Comparison of ENCODE assay signal across 17 cellular contexts in the genomic region with DNA sequence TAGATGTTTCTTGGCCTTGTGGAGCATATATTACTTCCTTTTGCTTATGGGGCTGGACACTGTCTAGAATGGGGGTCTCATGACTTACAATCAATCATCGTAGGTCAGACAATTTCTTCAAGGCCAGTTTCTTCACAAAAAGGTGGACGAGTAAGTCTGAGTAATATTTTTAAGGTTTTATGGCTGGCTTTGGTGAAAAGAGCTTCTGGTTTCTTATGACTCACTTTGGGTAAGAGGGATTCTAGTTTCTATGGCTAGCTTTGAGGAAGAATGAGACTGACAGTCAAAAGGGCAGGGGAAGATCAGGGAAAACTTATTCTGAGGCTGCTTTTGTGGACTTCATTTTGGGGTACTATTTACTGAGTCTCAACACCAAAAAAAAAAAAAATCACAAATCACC.
A peak's percentile ranks its signal among the peaks of the same experiment; 100 is the strongest.
DNase-seq lines count a peak whose midpoint lies in the region; ATAC-seq and TF ChIP-seq lines count a peak whose summit lies in the region.
"Had no signal": no experiment of that assay in that cellular context is flagged by ENCODE, and none has a peak within 500 bp of the region (broad histone marks: within the 10 kb centered on the region; RNA-seq: fewer than 3 reads in every experiment).

No MANE protein-coding gene starts in this region.

- no peak overlapping the region for H3K4me2 ChIP-seq in OCI-LY1 (ENCODE audit: low read length)
- H3K4me2 ChIP-seq: A549 had no signal

- H3K36me3 ChIP-seq in OCI-LY1 (ENCODE audit: insufficient read depth, low read length), result no peaks in the 10 kb centered on the region
- H3K36me3 ChIP-seq in mesodermal cell (ENCODE audit: control insufficient read depth, insufficient read depth, low read length), result no peaks in the 10 kb centered on the region
- no peaks in the 10 kb centered on the region for H3K36me3 ChIP-seq in transverse colon
- H3K36me3 ChIP-seq: BE2C, HAP-1 had no signal

- in situ Hi-C loops in transverse colon (cut with MboI; ENCODE audit: low pct_ligation_motif_present in 1 of 4, low pct_unique_long_range_greater_than_20kb in 1 of 4, low sequenced_read_pairs in 3 of 4), result no loop called here

- H3K4me3 ChIP-seq in OCI-LY1 (ENCODE audit: low read depth, low read length, poor library complexity, severe bottlenecking) (no peak overlapping the region), mesodermal cell (ENCODE audit: extremely low read depth, insufficient read depth, low read length, poor library complexity, severe bottlenecking) (no peak overlapping the region), transverse colon (no peak overlapping the region)
- H3K4me3 ChIP-seq: A549, HAP-1 had no signal

- H3K27ac ChIP-seq in OCI-LY1 (ENCODE audit: low read depth, low read length, poor library complexity, severe bottlenecking) (no peak overlapping the region), mesodermal cell (ENCODE audit: low read depth, low read length, severe bottlenecking) (peak overlapping the region; percentile 33), transverse colon (no peak overlapping the region)
- H3K27ac ChIP-seq: A549, C4-2B had no signal

- ATAC-seq in activated T-cell treated with anti-CD3 and anti-CD28 coated beads, Interleukin-2, amount 50 U/mL, for 72 hours (replicated peaks in 1 of 2), result no peak
- ATAC-seq: A549, HepG2 had no signal

- H3K4me1 Mint-ChIP-seq in activated T-cell treated with anti-CD3 and anti-CD28 coated beads, Interleukin-2, amount 50 U/mL, for 72 hours (ENCODE audit: low read depth), result no peaks in the 10 kb centered on the region
- H3K4me1 Mint-ChIP-seq: CD4-positive, alpha-beta memory T cell had no signal

- H3K27me3 Mint-ChIP-seq in activated T-cell treated with anti-CD3 and anti-CD28 coated beads, Interleukin-2, amount 50 U/mL, for 72 hours (ENCODE audit: low read depth), result no peaks in the 10 kb centered on the region
- H3K27me3 Mint-ChIP-seq: CD4-positive, alpha-beta memory T cell had no signal

- H3K4me1 ChIP-seq in OCI-LY1 (ENCODE audit: insufficient read depth, low read length, severe bottlenecking) (no peaks in the 10 kb centered on the region), mesodermal cell (ENCODE audit: control insufficient read depth, insufficient read depth, low read length, poor library complexity, severe bottlenecking) (no peaks in the 10 kb centered on the region), transverse colon (no peaks in the 10 kb centered on the region)
- H3K4me1 ChIP-seq: A549, BE2C, HAP-1 had no signal

- no peak overlapping the region for H3K4me3 Mint-ChIP-seq in activated T-cell treated with anti-CD3 and anti-CD28 coated beads, Interleukin-2, amount 50 U/mL, for 72 hours
- H3K4me3 Mint-ChIP-seq: CD4-positive, alpha-beta memory T cell had no signal

- H3K27me3 ChIP-seq in OCI-LY1 (ENCODE audit: insufficient read depth, low read length), result no peaks in the 10 kb centered on the region
- H3K27me3 ChIP-seq in transverse colon, result no peaks in the 10 kb centered on the region
- H3K27me3 ChIP-seq: BE2C had no signal

- DNase-seq in LHCN-M2 (ENCODE audit: low read depth), result peak; percentile 21
- DNase-seq in transverse colon, result no peak
- no peak for DNase-seq in OCI-M1 (lab: John Stamatoyannopoulos, UW)
- no peak for DNase-seq in activated T-cell treated with anti-CD3 and anti-CD28 coated beads, Interleukin-2, amount 50 U/mL, for 72 hours
- DNase-seq: BE2C; CD4-positive, alpha-beta memory T cell; COR-L47; DMS153; DMS79 treated with DMSO at 0.1 percent for 48 hours; EL; GDM1 had no signal

- H3K79me2 ChIP-seq in OCI-LY1 (ENCODE audit: insufficient read depth, low read length), result no peaks in the 10 kb centered on the region

- H4K20me1 ChIP-seq in OCI-LY1 (ENCODE audit: insufficient read depth, low read length), result no peaks in the 10 kb centered on the region

- H3K27ac Mint-ChIP-seq in activated T-cell treated with anti-CD3 and anti-CD28 coated beads, Interleukin-2, amount 50 U/mL, for 72 hours, result no peak overlapping the region
- H3K27ac Mint-ChIP-seq: CD4-positive, alpha-beta memory T cell had no signal

- H3K9me3 ChIP-seq in OCI-LY1 (ENCODE audit: low read length), result no peaks in the 10 kb centered on the region
- H3K9me3 ChIP-seq in mesodermal cell (ENCODE audit: control insufficient read depth, low read length), result no peaks in the 10 kb centered on the region
- no peaks in the 10 kb centered on the region for H3K9me3 ChIP-seq in transverse colon
- H3K9me3 ChIP-seq: A549, BE2C, HAP-1 had no signal

- no peak for TF ChIP-seq CTCF in OCI-LY1 (IDR thresholded peaks at IDR 0.05; ENCODE audit: low read length)
- no peak for TF ChIP-seq CTCF in transverse colon (IDR thresholded peaks at IDR 0.05)

- no peak for TF ChIP-seq EP300 in transverse colon (IDR thresholded peaks at IDR 0.05; ENCODE audit: low read depth)

- no peaks in the 10 kb centered on the region for H3K9me2 ChIP-seq in OCI-LY1 (ENCODE audit: low read depth, low read length)

- no peaks in the 10 kb centered on the region for H3K36me3 Mint-ChIP-seq in activated T-cell treated with anti-CD3 and anti-CD28 coated beads, Interleukin-2, amount 50 U/mL, for 72 hours (ENCODE audit: insufficient read depth in 2 of 2)
- H3K36me3 Mint-ChIP-seq: CD4-positive, alpha-beta memory T cell had no signal

- H2AFZ ChIP-seq in OCI-LY1 (ENCODE audit: low read length), result 0 out of 2 replicates have a peak overlapping the region, but pooled peaks have one; percentile 40

- H3F3A ChIP-seq in OCI-LY1 (ENCODE audit: insufficient read depth, low read length), result 0 out of 2 replicates have a peak, but pooled peaks cover 4% of the 10 kb centered on the region

- intact Hi-C loops in transverse colon (cut with DNase I; ENCODE audit: low total_unique reads), result no loop called here

- H3K9ac ChIP-seq in OCI-LY1 (ENCODE audit: low read length), result no peak overlapping the region

- no peak for TF ChIP-seq POLR2A in transverse colon (IDR thresholded peaks at IDR 0.05)

- H3K9me3 Mint-ChIP-seq in activated T-cell treated with anti-CD3 and anti-CD28 coated beads, Interleukin-2, amount 50 U/mL, for 72 hours, result no peaks in the 10 kb centered on the region

- 81 to 94% methylated on average over 2 of the region's 2 CpGs for WGBS in mesodermal cell (ENCODE audit: insufficient coverage in 2 of 2), 2 experiments
- 61 to 80% methylated on average over 2 of the region's 2 CpGs for WGBS in transverse colon (ENCODE audit: low coverage in 1 of 2), 2 donors
